ENCODE assay signal across 1 cellular context in the genomic region with DNA sequence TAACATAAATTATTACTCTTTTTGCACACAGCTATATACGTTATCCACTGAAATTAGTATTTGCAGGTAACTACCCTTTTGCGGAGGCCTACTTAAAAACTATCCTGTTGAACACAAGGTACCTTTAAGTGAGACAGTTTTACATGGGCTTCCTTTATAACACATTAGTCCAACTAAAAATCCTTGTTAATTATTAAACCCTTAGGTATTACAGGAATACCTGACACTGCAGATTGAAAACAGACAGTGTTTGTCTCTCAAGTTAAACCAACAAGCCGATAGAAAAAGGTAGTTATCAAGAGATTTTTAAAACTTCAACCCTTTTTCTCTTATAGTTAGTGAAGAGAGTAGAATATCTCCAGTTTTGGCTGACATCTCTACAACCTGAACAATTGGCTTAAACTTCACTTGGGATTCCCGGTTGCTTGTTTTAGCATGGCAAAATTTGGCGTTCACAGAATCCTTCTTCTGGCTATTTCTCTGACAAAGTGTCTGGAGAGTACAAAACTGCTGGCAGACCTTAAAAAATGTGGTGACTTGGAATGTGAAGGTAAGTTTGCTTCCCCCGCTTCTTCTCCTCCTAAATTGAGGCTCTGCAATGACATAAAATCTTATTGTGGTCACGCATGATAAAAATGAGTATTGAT.
A peak's percentile ranks its signal among the peaks of the same experiment; 100 is the strongest.
TF ChIP-seq lines count a peak whose summit lies in the region.

A gene with protein sequence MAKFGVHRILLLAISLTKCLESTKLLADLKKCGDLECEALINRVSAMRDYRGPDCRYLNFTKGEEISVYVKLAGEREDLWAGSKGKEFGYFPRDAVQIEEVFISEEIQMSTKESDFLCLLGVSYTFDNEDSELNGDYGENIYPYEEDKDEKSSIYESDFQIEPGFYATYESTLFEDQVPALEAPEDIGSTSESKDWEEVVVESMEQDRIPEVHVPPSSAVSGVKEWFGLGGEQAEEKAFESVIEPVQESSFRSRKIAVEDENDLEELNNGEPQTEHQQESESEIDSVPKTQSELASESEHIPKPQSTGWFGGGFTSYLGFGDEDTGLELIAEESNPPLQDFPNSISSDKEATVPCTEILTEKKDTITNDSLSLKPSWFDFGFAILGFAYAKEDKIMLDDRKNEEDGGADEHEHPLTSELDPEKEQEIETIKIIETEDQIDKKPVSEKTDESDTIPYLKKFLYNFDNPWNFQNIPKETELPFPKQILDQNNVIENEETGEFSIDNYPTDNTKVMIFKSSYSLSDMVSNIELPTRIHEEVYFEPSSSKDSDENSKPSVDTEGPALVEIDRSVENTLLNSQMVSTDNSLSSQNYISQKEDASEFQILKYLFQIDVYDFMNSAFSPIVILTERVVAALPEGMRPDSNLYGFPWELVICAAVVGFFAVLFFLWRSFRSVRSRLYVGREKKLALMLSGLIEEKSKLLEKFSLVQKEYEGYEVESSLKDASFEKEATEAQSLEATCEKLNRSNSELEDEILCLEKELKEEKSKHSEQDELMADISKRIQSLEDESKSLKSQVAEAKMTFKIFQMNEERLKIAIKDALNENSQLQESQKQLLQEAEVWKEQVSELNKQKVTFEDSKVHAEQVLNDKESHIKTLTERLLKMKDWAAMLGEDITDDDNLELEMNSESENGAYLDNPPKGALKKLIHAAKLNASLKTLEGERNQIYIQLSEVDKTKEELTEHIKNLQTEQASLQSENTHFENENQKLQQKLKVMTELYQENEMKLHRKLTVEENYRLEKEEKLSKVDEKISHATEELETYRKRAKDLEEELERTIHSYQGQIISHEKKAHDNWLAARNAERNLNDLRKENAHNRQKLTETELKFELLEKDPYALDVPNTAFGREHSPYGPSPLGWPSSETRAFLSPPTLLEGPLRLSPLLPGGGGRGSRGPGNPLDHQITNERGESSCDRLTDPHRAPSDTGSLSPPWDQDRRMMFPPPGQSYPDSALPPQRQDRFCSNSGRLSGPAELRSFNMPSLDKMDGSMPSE (N-terminal part only) (plus strand): TSS at position 236 of the 647 bp plus-strand sequence. CDS start 200 bp downstream, at position 436.

TF ChIP-seq in HepG2, 621 proteins besides CTCF, POLR2A, EP300 and RAD21 (continued from another document and continues in another):
- no peak for TF ChIP-seq HOXA5 (CRISPR knock-in tag; IDR thresholded peaks at IDR 0.05)
- TF ChIP-seq RFXAP (CRISPR knock-in tag; IDR thresholded peaks at IDR 0.05; ENCODE audit: borderline replicate concordance): no peak
- TF ChIP-seq BRD4 (CRISPR knock-in tag; IDR thresholded peaks at IDR 0.05): no peak
- TF ChIP-seq CENPT (CRISPR knock-in tag; IDR thresholded peaks at IDR 0.05; ENCODE audit: low read depth): no peak
- no peak for TF ChIP-seq GFI1 (CRISPR knock-in tag; IDR thresholded peaks at IDR 0.05; ENCODE audit: borderline replicate concordance)
- TF ChIP-seq, protein P1, sequence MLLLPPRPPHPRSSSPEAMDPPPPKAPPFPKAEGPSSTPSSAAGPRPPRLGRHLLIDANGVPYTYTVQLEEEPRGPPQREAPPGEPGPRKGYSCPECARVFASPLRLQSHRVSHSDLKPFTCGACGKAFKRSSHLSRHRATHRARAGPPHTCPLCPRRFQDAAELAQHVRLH (CRISPR knock-in tag; IDR thresholded peaks at IDR 0.05; ENCODE audit: borderline replicate concordance, low read depth): peak; percentile 65; the same call in 1 of the 2 replicates
- TF ChIP-seq ZNF496 (CRISPR knock-in tag; IDR thresholded peaks at IDR 0.05; ENCODE audit: insufficient replicate concordance): no peak
- TF ChIP-seq SRY (CRISPR knock-in tag; IDR thresholded peaks at IDR 0.05): no peak
- TF ChIP-seq HNF4G (IDR thresholded peaks at IDR 0.05; ENCODE audit: borderline replicate concordance, low read depth, low read length): no peak
- no peak for TF ChIP-seq HNF4G (CRISPR knock-in tag; IDR thresholded peaks at IDR 0.05; ENCODE audit: borderline replicate concordance, low read depth)
- TF ChIP-seq, protein P2, sequence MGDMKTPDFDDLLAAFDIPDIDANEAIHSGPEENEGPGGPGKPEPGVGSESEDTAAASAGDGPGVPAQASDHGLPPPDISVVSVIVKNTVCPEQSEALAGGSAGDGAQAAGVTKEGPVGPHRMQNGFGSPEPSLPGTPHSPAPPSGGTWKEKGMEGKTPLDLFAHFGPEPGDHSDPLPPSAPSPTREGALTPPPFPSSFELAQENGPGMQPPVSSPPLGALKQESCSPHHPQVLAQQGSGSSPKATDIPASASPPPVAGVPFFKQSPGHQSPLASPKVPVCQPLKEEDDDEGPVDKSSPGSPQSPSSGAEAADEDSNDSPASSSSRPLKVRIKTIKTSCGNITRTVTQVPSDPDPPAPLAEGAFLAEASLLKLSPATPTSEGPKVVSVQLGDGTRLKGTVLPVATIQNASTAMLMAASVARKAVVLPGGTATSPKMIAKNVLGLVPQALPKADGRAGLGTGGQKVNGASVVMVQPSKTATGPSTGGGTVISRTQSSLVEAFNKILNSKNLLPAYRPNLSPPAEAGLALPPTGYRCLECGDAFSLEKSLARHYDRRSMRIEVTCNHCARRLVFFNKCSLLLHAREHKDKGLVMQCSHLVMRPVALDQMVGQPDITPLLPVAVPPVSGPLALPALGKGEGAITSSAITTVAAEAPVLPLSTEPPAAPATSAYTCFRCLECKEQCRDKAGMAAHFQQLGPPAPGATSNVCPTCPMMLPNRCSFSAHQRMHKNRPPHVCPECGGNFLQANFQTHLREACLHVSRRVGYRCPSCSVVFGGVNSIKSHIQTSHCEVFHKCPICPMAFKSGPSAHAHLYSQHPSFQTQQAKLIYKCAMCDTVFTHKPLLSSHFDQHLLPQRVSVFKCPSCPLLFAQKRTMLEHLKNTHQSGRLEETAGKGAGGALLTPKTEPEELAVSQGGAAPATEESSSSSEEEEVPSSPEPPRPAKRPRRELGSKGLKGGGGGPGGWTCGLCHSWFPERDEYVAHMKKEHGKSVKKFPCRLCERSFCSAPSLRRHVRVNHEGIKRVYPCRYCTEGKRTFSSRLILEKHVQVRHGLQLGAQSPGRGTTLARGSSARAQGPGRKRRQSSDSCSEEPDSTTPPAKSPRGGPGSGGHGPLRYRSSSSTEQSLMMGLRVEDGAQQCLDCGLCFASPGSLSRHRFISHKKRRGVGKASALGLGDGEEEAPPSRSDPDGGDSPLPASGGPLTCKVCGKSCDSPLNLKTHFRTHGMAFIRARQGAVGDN (CRISPR knock-in tag; IDR thresholded peaks at IDR 0.05): no peak
- TF ChIP-seq FOXC1 (CRISPR knock-in tag; IDR thresholded peaks at IDR 0.05; ENCODE audit: borderline replicate concordance): no peak
- TF ChIP-seq RBFOX2 (IDR thresholded peaks at IDR 0.05; ENCODE audit: low read depth, low read length): no peak
- no peak for TF ChIP-seq NBN (conservative IDR thresholded peaks at IDR 0.05)
- TF ChIP-seq, protein P3, sequence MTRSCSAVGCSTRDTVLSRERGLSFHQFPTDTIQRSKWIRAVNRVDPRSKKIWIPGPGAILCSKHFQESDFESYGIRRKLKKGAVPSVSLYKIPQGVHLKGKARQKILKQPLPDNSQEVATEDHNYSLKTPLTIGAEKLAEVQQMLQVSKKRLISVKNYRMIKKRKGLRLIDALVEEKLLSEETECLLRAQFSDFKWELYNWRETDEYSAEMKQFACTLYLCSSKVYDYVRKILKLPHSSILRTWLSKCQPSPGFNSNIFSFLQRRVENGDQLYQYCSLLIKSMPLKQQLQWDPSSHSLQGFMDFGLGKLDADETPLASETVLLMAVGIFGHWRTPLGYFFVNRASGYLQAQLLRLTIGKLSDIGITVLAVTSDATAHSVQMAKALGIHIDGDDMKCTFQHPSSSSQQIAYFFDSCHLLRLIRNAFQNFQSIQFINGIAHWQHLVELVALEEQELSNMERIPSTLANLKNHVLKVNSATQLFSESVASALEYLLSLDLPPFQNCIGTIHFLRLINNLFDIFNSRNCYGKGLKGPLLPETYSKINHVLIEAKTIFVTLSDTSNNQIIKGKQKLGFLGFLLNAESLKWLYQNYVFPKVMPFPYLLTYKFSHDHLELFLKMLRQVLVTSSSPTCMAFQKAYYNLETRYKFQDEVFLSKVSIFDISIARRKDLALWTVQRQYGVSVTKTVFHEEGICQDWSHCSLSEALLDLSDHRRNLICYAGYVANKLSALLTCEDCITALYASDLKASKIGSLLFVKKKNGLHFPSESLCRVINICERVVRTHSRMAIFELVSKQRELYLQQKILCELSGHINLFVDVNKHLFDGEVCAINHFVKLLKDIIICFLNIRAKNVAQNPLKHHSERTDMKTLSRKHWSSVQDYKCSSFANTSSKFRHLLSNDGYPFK (CRISPR knock-in tag; IDR thresholded peaks at IDR 0.05; ENCODE audit: borderline replicate concordance): no peak
- no peak for TF ChIP-seq NCOA5 (CRISPR knock-in tag; IDR thresholded peaks at IDR 0.05)
- no peak for TF ChIP-seq SMARCE1 (IDR thresholded peaks at IDR 0.05; ENCODE audit: borderline replicate concordance)
- no peak for TF ChIP-seq GTF3A (CRISPR knock-in tag; conservative IDR thresholded peaks at IDR 0.05)
- no peak; the same call in none of the 2 replicates for TF ChIP-seq NCOA1 (CRISPR knock-in tag; IDR thresholded peaks at IDR 0.05)
- no peak for TF ChIP-seq ZNF350 (CRISPR knock-in tag; IDR thresholded peaks at IDR 0.05; ENCODE audit: borderline replicate concordance, low read depth)
- no peak for TF ChIP-seq SYNCRIP (IDR thresholded peaks at IDR 0.05; ENCODE audit: insufficient read depth, low read depth, low read length)
- no peak for TF ChIP-seq HOXA9 (CRISPR knock-in tag; IDR thresholded peaks at IDR 0.05; ENCODE audit: borderline replicate concordance)
- no peak for TF ChIP-seq ZSCAN22 (CRISPR knock-in tag; IDR thresholded peaks at IDR 0.05)
- TF ChIP-seq, protein P4, sequence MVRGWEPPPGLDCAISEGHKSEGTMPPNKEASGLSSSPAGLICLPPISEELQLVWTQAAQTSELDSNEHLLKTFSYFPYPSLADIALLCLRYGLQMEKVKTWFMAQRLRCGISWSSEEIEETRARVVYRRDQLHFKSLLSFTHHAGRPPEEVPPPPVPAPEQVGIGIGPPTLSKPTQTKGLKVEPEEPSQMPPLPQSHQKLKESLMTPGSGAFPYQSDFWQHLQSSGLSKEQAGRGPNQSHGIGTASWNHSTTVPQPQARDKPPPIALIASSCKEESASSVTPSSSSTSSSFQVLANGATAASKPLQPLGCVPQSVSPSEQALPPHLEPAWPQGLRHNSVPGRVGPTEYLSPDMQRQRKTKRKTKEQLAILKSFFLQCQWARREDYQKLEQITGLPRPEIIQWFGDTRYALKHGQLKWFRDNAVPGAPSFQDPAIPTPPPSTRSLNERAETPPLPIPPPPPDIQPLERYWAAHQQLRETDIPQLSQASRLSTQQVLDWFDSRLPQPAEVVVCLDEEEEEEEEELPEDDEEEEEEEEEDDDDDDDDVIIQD (CRISPR knock-in tag; IDR thresholded peaks at IDR 0.05; ENCODE audit: low read depth): peak; percentile 40; the same call in 1 of the 2 replicates
- TF ChIP-seq ZNF292 (CRISPR knock-in tag; IDR thresholded peaks at IDR 0.05; ENCODE audit: borderline replicate concordance, low read depth): peak; percentile 68
- TF ChIP-seq SP2 (CRISPR knock-in tag; IDR thresholded peaks at IDR 0.05): no peak
- no peak for TF ChIP-seq ZNF775 (CRISPR knock-in tag; IDR thresholded peaks at IDR 0.05; ENCODE audit: borderline replicate concordance)
- TF ChIP-seq ZFP62 (CRISPR knock-in tag; IDR thresholded peaks at IDR 0.05): no peak
- TF ChIP-seq MTF2 (CRISPR knock-in tag; IDR thresholded peaks at IDR 0.05; ENCODE audit: borderline replicate concordance): 0 out of 2 replicates have a peak, but pooled peaks have one; percentile 62
- TF ChIP-seq TOE1 (CRISPR knock-in tag; IDR thresholded peaks at IDR 0.05): no peak
- TF ChIP-seq SKI (IDR thresholded peaks at IDR 0.05; ENCODE audit: partially characterized antibody): no peak
- TF ChIP-seq, protein P5, sequence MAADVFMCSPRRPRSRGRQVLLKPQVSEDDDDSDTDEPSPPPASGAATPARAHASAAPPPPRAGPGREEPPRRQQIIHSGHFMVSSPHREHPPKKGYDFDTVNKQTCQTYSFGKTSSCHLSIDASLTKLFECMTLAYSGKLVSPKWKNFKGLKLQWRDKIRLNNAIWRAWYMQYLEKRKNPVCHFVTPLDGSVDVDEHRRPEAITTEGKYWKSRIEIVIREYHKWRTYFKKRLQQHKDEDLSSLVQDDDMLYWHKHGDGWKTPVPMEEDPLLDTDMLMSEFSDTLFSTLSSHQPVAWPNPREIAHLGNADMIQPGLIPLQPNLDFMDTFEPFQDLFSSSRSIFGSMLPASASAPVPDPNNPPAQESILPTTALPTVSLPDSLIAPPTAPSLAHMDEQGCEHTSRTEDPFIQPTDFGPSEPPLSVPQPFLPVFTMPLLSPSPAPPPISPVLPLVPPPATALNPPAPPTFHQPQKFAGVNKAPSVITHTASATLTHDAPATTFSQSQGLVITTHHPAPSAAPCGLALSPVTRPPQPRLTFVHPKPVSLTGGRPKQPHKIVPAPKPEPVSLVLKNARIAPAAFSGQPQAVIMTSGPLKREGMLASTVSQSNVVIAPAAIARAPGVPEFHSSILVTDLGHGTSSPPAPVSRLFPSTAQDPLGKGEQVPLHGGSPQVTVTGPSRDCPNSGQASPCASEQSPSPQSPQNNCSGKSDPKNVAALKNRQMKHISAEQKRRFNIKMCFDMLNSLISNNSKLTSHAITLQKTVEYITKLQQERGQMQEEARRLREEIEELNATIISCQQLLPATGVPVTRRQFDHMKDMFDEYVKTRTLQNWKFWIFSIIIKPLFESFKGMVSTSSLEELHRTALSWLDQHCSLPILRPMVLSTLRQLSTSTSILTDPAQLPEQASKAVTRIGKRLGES (CRISPR knock-in tag; IDR thresholded peaks at IDR 0.05; ENCODE audit: borderline replicate concordance): no peak
- TF ChIP-seq, protein P6, sequence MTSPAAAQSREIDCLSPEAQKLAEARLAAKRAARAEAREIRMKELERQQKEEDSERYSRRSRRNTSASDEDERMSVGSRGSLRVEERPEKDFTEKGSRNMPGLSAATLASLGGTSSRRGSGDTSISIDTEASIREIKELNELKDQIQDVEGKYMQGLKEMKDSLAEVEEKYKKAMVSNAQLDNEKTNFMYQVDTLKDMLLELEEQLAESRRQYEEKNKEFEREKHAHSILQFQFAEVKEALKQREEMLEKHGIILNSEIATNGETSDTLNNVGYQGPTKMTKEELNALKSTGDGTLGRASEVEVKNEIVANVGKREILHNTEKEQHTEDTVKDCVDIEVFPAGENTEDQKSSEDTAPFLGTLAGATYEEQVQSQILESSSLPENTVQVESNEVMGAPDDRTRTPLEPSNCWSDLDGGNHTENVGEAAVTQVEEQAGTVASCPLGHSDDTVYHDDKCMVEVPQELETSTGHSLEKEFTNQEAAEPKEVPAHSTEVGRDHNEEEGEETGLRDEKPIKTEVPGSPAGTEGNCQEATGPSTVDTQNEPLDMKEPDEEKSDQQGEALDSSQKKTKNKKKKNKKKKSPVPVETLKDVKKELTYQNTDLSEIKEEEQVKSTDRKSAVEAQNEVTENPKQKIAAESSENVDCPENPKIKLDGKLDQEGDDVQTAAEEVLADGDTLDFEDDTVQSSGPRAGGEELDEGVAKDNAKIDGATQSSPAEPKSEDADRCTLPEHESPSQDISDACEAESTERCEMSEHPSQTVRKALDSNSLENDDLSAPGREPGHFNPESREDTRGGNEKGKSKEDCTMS (CRISPR knock-in tag; conservative IDR thresholded peaks at IDR 0.05): no peak
- no peak for TF ChIP-seq DR1 (CRISPR knock-in tag; IDR thresholded peaks at IDR 0.05)
- no peak for TF ChIP-seq PHB2 (IDR thresholded peaks at IDR 0.05; ENCODE audit: partially characterized antibody)
- peak in 1 of 2 experiments; percentile 68; a peak in 1 of 4 replicates for TF ChIP-seq KLF16 (CRISPR knock-in tag; IDR thresholded peaks at IDR 0.05)
- TF ChIP-seq, protein P7, sequence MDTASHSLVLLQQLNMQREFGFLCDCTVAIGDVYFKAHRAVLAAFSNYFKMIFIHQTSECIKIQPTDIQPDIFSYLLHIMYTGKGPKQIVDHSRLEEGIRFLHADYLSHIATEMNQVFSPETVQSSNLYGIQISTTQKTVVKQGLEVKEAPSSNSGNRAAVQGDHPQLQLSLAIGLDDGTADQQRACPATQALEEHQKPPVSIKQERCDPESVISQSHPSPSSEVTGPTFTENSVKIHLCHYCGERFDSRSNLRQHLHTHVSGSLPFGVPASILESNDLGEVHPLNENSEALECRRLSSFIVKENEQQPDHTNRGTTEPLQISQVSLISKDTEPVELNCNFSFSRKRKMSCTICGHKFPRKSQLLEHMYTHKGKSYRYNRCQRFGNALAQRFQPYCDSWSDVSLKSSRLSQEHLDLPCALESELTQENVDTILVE (CRISPR knock-in tag; IDR thresholded peaks at IDR 0.05): no peak; the same call in 1 of the 2 replicates
